Comparison of ENCODE assay signal across 13 cellular contexts in the genomic region with DNA sequence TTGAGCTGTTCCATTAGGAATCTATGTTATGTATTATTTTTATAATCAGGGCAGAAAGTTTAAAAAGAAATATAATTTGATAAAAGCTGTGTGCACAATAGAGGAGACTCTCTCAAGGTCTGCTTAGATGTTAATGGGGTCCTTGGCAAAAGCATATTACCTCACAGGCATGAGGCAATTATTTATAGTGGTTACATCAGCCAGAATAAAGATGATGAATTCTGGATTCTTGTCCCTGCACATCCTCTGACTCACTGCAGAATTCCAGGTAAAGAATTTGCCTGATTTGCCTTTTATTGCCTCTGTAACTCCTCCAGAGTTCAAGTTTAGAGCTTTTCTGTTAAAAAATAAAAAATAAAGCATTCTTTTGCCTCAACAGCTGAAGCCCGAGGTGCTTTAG.
A peak's percentile ranks its signal among the peaks of the same experiment; 100 is the strongest.
DNase-seq lines count a peak whose midpoint lies in the region; ATAC-seq and TF ChIP-seq lines count a peak whose summit lies in the region.
"Had no signal": no experiment of that assay in that cellular context is flagged by ENCODE, and none has a peak within 500 bp of the region (broad histone marks: within the 10 kb centered on the region; RNA-seq: fewer than 3 reads in every experiment).

No MANE protein-coding gene starts in this region.

- H3K27me3 Mint-ChIP-seq in activated naive CD8-positive, alpha-beta T cell treated with anti-CD3 and anti-CD28 coated beads for 36 hours, result peaks cover 47% of the 10 kb centered on the region

- POLR2A ChIA-PET in A673 (lab: Charles Lee; ENCODE audit: low non-redundant PET), result no interaction called here
- POLR2A ChIA-PET in HCT116 (lab: Charles Lee), result no interaction called here

- H3K4me3 ChIP-seq in A673 (ENCODE audit: low read depth, low read length, poor library complexity, severe bottlenecking) (no peak overlapping the region), HCT116 (replicated peaks in 1 of 2; ENCODE audit: low read depth in 1 of 2, low read length in 2 of 2) (no peak overlapping the region), foreskin fibroblast (ENCODE audit: low read depth in 1 of 2, low read length in 2 of 2) (no peak overlapping the region), sigmoid colon (no peak overlapping the region)

- TF ChIP-seq RAD21 in HCT116 (IDR thresholded peaks at IDR 0.05; ENCODE audit: low read depth), result no peak

- DNase-seq in A673 (ENCODE audit: low spot score), result peak; percentile 16
- DNase-seq in HCT116 (ENCODE audit: low read depth, low spot score), result no peak
- no peak for DNase-seq in activated naive CD8-positive, alpha-beta T cell treated with anti-CD3 and anti-CD28 coated beads for 36 hours
- peak; percentile 37 to 76 for DNase-seq in foreskin fibroblast
- no peak for DNase-seq in sigmoid colon
- DNase-seq in epidermal melanocyte (ENCODE audit: insufficient read length, low spot score), result no peak
- DNase-seq: GOT3; nephron progenitor cell; Right ventricle myocardium superior; stimulated activated CD8-positive, alpha-beta memory T cell treated with anti-CD3 and anti-CD28 coated beads, Interleukin-4, amount 100 ng/mL, for 48 hours had no signal

- no peak for TF ChIP-seq CTCF in A673 (conservative IDR thresholded peaks at IDR 0.05; ENCODE audit: low read depth, low read length)
- TF ChIP-seq CTCF in HCT116 (IDR thresholded peaks at IDR 0.05 in 2 of 3, conservative IDR thresholded peaks at IDR 0.05 in 1 of 3; ENCODE audit: borderline replicate concordance in 1 of 3, insufficient read depth in 1 of 3, low read depth in 2 of 3, low read length in 2 of 3), result no peak
- no peak for TF ChIP-seq CTCF in foreskin fibroblast (IDR thresholded peaks at IDR 0.05; ENCODE audit: low read depth, low read length)
- TF ChIP-seq CTCF in sigmoid colon (IDR thresholded peaks at IDR 0.05), result no peak

- H3K27ac Mint-ChIP-seq in activated naive CD8-positive, alpha-beta T cell treated with anti-CD3 and anti-CD28 coated beads for 36 hours, result peak overlapping the region; percentile 73
- H3K27ac Mint-ChIP-seq: nephron progenitor cell had no signal

- H3K27me3 ChIP-seq in A673 (replicated peaks; ENCODE audit: insufficient read depth, low read depth, low read length, poor library complexity) (no peaks in the 10 kb centered on the region), HCT116 (ENCODE audit: insufficient read depth, low read length) (peaks cover 28% of the 10 kb centered on the region), sigmoid colon (no peaks in the 10 kb centered on the region)

- H3K9me3 ChIP-seq in A673 (ENCODE audit: low read depth, low read length, poor library complexity, severe bottlenecking) (no peaks in the 10 kb centered on the region), HCT116 (ENCODE audit: control insufficient read depth in 1 of 2, insufficient read depth in 1 of 2, low read depth in 1 of 2, low read length in 2 of 2) (no peaks in the 10 kb centered on the region), sigmoid colon (no peaks in the 10 kb centered on the region)

- no peak overlapping the region for H3K9ac ChIP-seq in HCT116 (ENCODE audit: low read length)

- no peaks in the 10 kb centered on the region for H3K36me3 ChIP-seq in A673 (ENCODE audit: insufficient read depth, low read length, poor library complexity, severe bottlenecking)
- no peaks in the 10 kb centered on the region for H3K36me3 ChIP-seq in HCT116 (ENCODE audit: control insufficient read depth in 1 of 2, insufficient read depth in 2 of 2, low read length in 2 of 2)
- H3K36me3 ChIP-seq in sigmoid colon, result no peaks in the 10 kb centered on the region

- H2AFZ ChIP-seq in HCT116 (ENCODE audit: low read depth, low read length, poor library complexity, severe bottlenecking), result no peak overlapping the region

- BruUV-seq in A673 (replicated peaks; lab: Mats Ljungman, UMichigan) (no TSS peak), HCT116 (replicated peaks; lab: Mats Ljungman, UMichigan) (no TSS peak)

- no peaks in the 10 kb centered on the region for H3K79me2 ChIP-seq in HCT116 (ENCODE audit: insufficient read depth, low read length)

- no peak overlapping the region for H3K4me2 ChIP-seq in HCT116 (ENCODE audit: low read length)

- intact Hi-C loops in A673 (cut with micrococcal nuclease; ENCODE audit: unreplicated experiment) (no loop called here), HCT116 (cut with micrococcal nuclease) (no loop called here), sigmoid colon (cut with DNase I) (no loop called here)

- TF ChIP-seq EP300 in sigmoid colon (IDR thresholded peaks at IDR 0.05), result no peak

- TF ChIP-seq POLR2A in HCT116 (IDR thresholded peaks at IDR 0.05; ENCODE audit: borderline replicate concordance, extremely low read depth, insufficient read depth, insufficient read length), result no peak
- TF ChIP-seq POLR2A in sigmoid colon (IDR thresholded peaks at IDR 0.05), result no peak

- no peak overlapping the region for H3K4me3 Mint-ChIP-seq in activated naive CD8-positive, alpha-beta T cell treated with anti-CD3 and anti-CD28 coated beads for 36 hours
- H3K4me3 Mint-ChIP-seq: nephron progenitor cell had no signal

- H3K4me1 ChIP-seq in A673 (ENCODE audit: insufficient read depth, low read length, poor library complexity, severe bottlenecking) (peaks cover 6% of the 10 kb centered on the region), HCT116 (ENCODE audit: control insufficient read depth in 1 of 2, insufficient read depth in 2 of 2, low read length in 2 of 2) (peaks cover 0 to 4% of the 10 kb centered on the region in 2 experiments; a peak in 2 of 4 replicates), sigmoid colon (no peaks in the 10 kb centered on the region)

- H3K27ac ChIP-seq in A673 (ENCODE audit: low read depth, low read length, poor library complexity, severe bottlenecking), result no peak overlapping the region
- H3K27ac ChIP-seq in HCT116 (ENCODE audit: low read depth, low read length), result no peak overlapping the region
- no peak overlapping the region for H3K27ac ChIP-seq in sigmoid colon
- H3K27ac ChIP-seq: C4-2B had no signal

- no peaks in the 10 kb centered on the region for H3K9me2 ChIP-seq in HCT116 (ENCODE audit: insufficient read depth)

- WGBS in sigmoid colon, 2 donors, result 85 to 92% methylated on average over 1 of the region's 1 CpG

- H3K4me1 Mint-ChIP-seq in activated naive CD8-positive, alpha-beta T cell treated with anti-CD3 and anti-CD28 coated beads for 36 hours, result peaks cover 13% of the 10 kb centered on the region

- RAD21 ChIA-PET in HCT116 (lab: Charles Lee; ENCODE audit: low non-redundant PET in 1 of 2, low total read pairs in 2 of 2, uncharacterized antibody in 2 of 2, unreplicated experiment in 2 of 2), result no interaction called here

- CTCF ChIA-PET in A673 (lab: Charles Lee) (no interaction called here), HCT116 (lab: Charles Lee) (no interaction called here)

- ATAC-seq in HCT116 (no peak), HG03565 (IDR thresholded peaks at IDR 0.05; ENCODE audit: unreplicated experiment) (no peak), GM19467 (IDR thresholded peaks at IDR 0.05; ENCODE audit: unreplicated experiment) (no peak)

- H3K36me3 Mint-ChIP-seq in activated naive CD8-positive, alpha-beta T cell treated with anti-CD3 and anti-CD28 coated beads for 36 hours, result no peaks in the 10 kb centered on the region

- H4K20me1 ChIP-seq in HCT116 (ENCODE audit: insufficient read depth), result no peaks in the 10 kb centered on the region

- H3K9me3 Mint-ChIP-seq in activated naive CD8-positive, alpha-beta T cell treated with anti-CD3 and anti-CD28 coated beads for 36 hours, result no peaks in the 10 kb centered on the region

TF ChIP-seq in HCT116, 20 proteins besides CTCF, POLR2A, EP300 and RAD21 (continues in another document):
- TF ChIP-seq, protein P1, sequence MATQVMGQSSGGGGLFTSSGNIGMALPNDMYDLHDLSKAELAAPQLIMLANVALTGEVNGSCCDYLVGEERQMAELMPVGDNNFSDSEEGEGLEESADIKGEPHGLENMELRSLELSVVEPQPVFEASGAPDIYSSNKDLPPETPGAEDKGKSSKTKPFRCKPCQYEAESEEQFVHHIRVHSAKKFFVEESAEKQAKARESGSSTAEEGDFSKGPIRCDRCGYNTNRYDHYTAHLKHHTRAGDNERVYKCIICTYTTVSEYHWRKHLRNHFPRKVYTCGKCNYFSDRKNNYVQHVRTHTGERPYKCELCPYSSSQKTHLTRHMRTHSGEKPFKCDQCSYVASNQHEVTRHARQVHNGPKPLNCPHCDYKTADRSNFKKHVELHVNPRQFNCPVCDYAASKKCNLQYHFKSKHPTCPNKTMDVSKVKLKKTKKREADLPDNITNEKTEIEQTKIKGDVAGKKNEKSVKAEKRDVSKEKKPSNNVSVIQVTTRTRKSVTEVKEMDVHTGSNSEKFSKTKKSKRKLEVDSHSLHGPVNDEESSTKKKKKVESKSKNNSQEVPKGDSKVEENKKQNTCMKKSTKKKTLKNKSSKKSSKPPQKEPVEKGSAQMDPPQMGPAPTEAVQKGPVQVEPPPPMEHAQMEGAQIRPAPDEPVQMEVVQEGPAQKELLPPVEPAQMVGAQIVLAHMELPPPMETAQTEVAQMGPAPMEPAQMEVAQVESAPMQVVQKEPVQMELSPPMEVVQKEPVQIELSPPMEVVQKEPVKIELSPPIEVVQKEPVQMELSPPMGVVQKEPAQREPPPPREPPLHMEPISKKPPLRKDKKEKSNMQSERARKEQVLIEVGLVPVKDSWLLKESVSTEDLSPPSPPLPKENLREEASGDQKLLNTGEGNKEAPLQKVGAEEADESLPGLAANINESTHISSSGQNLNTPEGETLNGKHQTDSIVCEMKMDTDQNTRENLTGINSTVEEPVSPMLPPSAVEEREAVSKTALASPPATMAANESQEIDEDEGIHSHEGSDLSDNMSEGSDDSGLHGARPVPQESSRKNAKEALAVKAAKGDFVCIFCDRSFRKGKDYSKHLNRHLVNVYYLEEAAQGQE (IDR thresholded peaks at IDR 0.05; ENCODE audit: low read depth), result no peak
- TF ChIP-seq EZH2 (IDR thresholded peaks at IDR 0.05) (no peak), SP1 (IDR thresholded peaks at IDR 0.05; ENCODE audit: low read depth) (no peak), TCF7L2 (IDR thresholded peaks at IDR 0.05; ENCODE audit: borderline replicate concordance, extremely low read depth, insufficient read depth, insufficient read length) (no peak), CEBPB (IDR thresholded peaks at IDR 0.05; ENCODE audit: low read depth) (peak; percentile 79), EGR1 (IDR thresholded peaks at IDR 0.05; ENCODE audit: low read depth) (no peak), ZNF274 (IDR thresholded peaks at IDR 0.05; ENCODE audit: low read depth, low read length) (no peak), SRF (IDR thresholded peaks at IDR 0.05; ENCODE audit: low read depth) (no peak), FOSL1 (IDR thresholded peaks at IDR 0.05; ENCODE audit: low read depth) (peak; percentile 45; the same call in 1 of the 2 replicates)
- TF ChIP-seq, protein P2, sequence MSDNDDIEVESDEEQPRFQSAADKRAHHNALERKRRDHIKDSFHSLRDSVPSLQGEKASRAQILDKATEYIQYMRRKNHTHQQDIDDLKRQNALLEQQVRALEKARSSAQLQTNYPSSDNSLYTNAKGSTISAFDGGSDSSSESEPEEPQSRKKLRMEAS (IDR thresholded peaks at IDR 0.05), result no peak
- TF ChIP-seq, protein P3, sequence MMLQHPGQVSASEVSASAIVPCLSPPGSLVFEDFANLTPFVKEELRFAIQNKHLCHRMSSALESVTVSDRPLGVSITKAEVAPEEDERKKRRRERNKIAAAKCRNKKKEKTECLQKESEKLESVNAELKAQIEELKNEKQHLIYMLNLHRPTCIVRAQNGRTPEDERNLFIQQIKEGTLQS (IDR thresholded peaks at IDR 0.05), result peak; percentile 28; the same call in 1 of the 2 replicates

Comparison
In these comparisons a context has a peak if more than half of its experiments do, and no peak if none do; other contexts are left out.
1. DNase-seq: peak in A673 (single experiment) and foreskin fibroblast (2 of 2); none in HCT116 (single experiment), activated naive CD8-positive, alpha-beta T cell treated with anti-CD3 and anti-CD28 coated beads for 36 hours (single experiment), sigmoid colon (single experiment) and epidermal melanocyte (single experiment).